Comparison of ENCODE assay signal across 9 cellular contexts in genomic region chrX:102835504-102836146, GRCh38.
DNase-seq lines count a peak whose midpoint lies in the region; ATAC-seq and TF ChIP-seq lines count a peak whose summit lies in the region.
"Had no signal": no experiment of that assay in that cellular context is flagged by ENCODE, and none has a peak within 500 bp of the region (broad histone marks: within the 10 kb centered on the region; RNA-seq: fewer than 3 reads in every experiment).

No MANE protein-coding gene starts in this region.

- no peaks in the 10 kb centered on the region for H3K79me2 ChIP-seq in KMS-11 (ENCODE audit: insufficient read depth, low read depth)

- H3K4me1 Mint-ChIP-seq in activated CD4-positive, alpha-beta memory T cell treated with anti-CD3 and anti-CD28 coated beads for 36 hours (ENCODE audit: low read depth) = no peaks in the 10 kb centered on the region
- no peaks in the 10 kb centered on the region for H3K4me1 Mint-ChIP-seq in activated CD4-positive, alpha-beta memory T cell treated with anti-CD3 and anti-CD28 coated beads, Interleukin-2, amount 10 ng/mL, durations not matched to agents 7 days and 5 days
- peaks cover 7% of the 10 kb centered on the region for H3K4me1 Mint-ChIP-seq in brain
- H3K4me1 Mint-ChIP-seq in nephron = no peaks in the 10 kb centered on the region

- H3K9ac ChIP-seq in KMS-11 = no peak overlapping the region

- CTCF ChIA-PET in activated CD4-positive, alpha-beta memory T cell treated with anti-CD3 and anti-CD28 coated beads for 36 hours (lab: Charles Lee) = interaction anchor here (0.7 to 1.5 kb wide), 2 partner anchors 28 to 681 kb away, joined by 3 to 5 read pairs; no protein-coding TSS in a partner anchor
- CTCF ChIA-PET in activated CD4-positive, alpha-beta memory T cell treated with anti-CD3 and anti-CD28 coated beads, Interleukin-2, amount 10 ng/mL, durations not matched to agents 7 days and 5 days (lab: Charles Lee) = interaction anchor here (0.6 to 0.9 kb wide), 2 partner anchors 246 to 328 kb away, joined by 3 to 4 read pairs; no protein-coding TSS in a partner anchor

- intact Hi-C loops in activated CD4-positive, alpha-beta memory T cell treated with anti-CD3 and anti-CD28 coated beads for 36 hours (cut with micrococcal nuclease) = no loop called here

- H3K27me3 Mint-ChIP-seq in activated CD4-positive, alpha-beta memory T cell treated with anti-CD3 and anti-CD28 coated beads for 36 hours = no peaks in the 10 kb centered on the region
- H3K27me3 Mint-ChIP-seq in activated CD4-positive, alpha-beta memory T cell treated with anti-CD3 and anti-CD28 coated beads, Interleukin-2, amount 10 ng/mL, durations not matched to agents 7 days and 5 days = no peaks in the 10 kb centered on the region
- H3K27me3 Mint-ChIP-seq in brain = no peaks in the 10 kb centered on the region
- H3K27me3 Mint-ChIP-seq in nephron (ENCODE audit: low read depth) = no peaks in the 10 kb centered on the region

- H3K36me3 Mint-ChIP-seq in activated CD4-positive, alpha-beta memory T cell treated with anti-CD3 and anti-CD28 coated beads for 36 hours = no peaks in the 10 kb centered on the region
- H3K36me3 Mint-ChIP-seq in activated CD4-positive, alpha-beta memory T cell treated with anti-CD3 and anti-CD28 coated beads, Interleukin-2, amount 10 ng/mL, durations not matched to agents 7 days and 5 days (ENCODE audit: low read depth) = no peaks in the 10 kb centered on the region
- H3K36me3 Mint-ChIP-seq in brain (no peaks in the 10 kb centered on the region), nephron (ENCODE audit: low read depth) (peaks cover 6% of the 10 kb centered on the region)

- H2AFZ ChIP-seq in KMS-11 (ENCODE audit: low read depth) = no peak overlapping the region

- POLR2A ChIA-PET in activated CD4-positive, alpha-beta memory T cell treated with anti-CD3 and anti-CD28 coated beads for 36 hours (lab: Charles Lee) = no interaction called here
- POLR2A ChIA-PET in activated CD4-positive, alpha-beta memory T cell treated with anti-CD3 and anti-CD28 coated beads, Interleukin-2, amount 10 ng/mL, durations not matched to agents 7 days and 5 days (lab: Charles Lee) = no interaction called here

- peak; percentile 15 for DNase-seq in activated CD4-positive, alpha-beta memory T cell treated with anti-CD3 and anti-CD28 coated beads for 36 hours
- no peak for DNase-seq in activated CD4-positive, alpha-beta memory T cell treated with anti-CD3 and anti-CD28 coated beads, Interleukin-2, amount 10 ng/mL, durations not matched to agents 7 days and 5 days
- no peak for DNase-seq in NCI-H187 (lab: John Stamatoyannopoulos, UW)

- peak; percentile 64 for TF ChIP-seq CTCF in KMS-11 (conservative IDR thresholded peaks at IDR 0.05; ENCODE audit: low read depth, low read length)
- peak; percentile 29 to 61 for TF ChIP-seq CTCF in brain (conservative IDR thresholded peaks at IDR 0.05)
- TF ChIP-seq CTCF in nephron (IDR thresholded peaks at IDR 0.05; ENCODE audit: unreplicated experiment in 3 of 3) = peak; percentile 27 to 47 (median 45)

- H3K36me3 ChIP-seq in KMS-11 (ENCODE audit: insufficient read depth) = no peaks in the 10 kb centered on the region

- H3K4me2 ChIP-seq in KMS-11 = no peak overlapping the region

- no peaks in the 10 kb centered on the region for H3K4me1 ChIP-seq in KMS-11 (ENCODE audit: low read depth, poor library complexity, severe bottlenecking)

- H3K27me3 ChIP-seq in KMS-11 (ENCODE audit: insufficient read depth, low read depth) = no peaks in the 10 kb centered on the region

- no peak overlapping the region for H3K27ac ChIP-seq in KMS-11

- no peak overlapping the region for H3K4me3 Mint-ChIP-seq in activated CD4-positive, alpha-beta memory T cell treated with anti-CD3 and anti-CD28 coated beads for 36 hours
- no peak overlapping the region for H3K4me3 Mint-ChIP-seq in activated CD4-positive, alpha-beta memory T cell treated with anti-CD3 and anti-CD28 coated beads, Interleukin-2, amount 10 ng/mL, durations not matched to agents 7 days and 5 days
- H3K4me3 Mint-ChIP-seq in brain (no peak overlapping the region), nephron (no peak overlapping the region)
- H3K4me3 Mint-ChIP-seq: activated T-cell treated with anti-CD3 and anti-CD28 coated beads, Interleukin-2, amount 50 U/mL, for 72 hours had no signal

- H3K27ac Mint-ChIP-seq in activated CD4-positive, alpha-beta memory T cell treated with anti-CD3 and anti-CD28 coated beads for 36 hours = no peak overlapping the region
- no peak overlapping the region for H3K27ac Mint-ChIP-seq in activated CD4-positive, alpha-beta memory T cell treated with anti-CD3 and anti-CD28 coated beads, Interleukin-2, amount 10 ng/mL, durations not matched to agents 7 days and 5 days
- peak overlapping the region in 1 of 5 experiments; percentile 69 for H3K27ac Mint-ChIP-seq in brain
- H3K27ac Mint-ChIP-seq in nephron = no peak overlapping the region
- H3K27ac Mint-ChIP-seq: activated T-cell treated with anti-CD3 and anti-CD28 coated beads, Interleukin-2, amount 50 U/mL, for 72 hours had no signal

- no peak overlapping the region for H3K4me3 ChIP-seq in KMS-11 (IDR thresholded peaks at IDR 0.05; ENCODE audit: insufficient read depth, low read depth, low read length)

- no peak for ATAC-seq in activated CD4-positive, CD25-positive, alpha-beta regulatory T cell treated with anti-CD3 and anti-CD28 coated beads, Interleukin-2, amount 50 U/mL, for 24 hours
- no peak for ATAC-seq in GM19452 (IDR thresholded peaks at IDR 0.05; ENCODE audit: unreplicated experiment)
- ATAC-seq: activated T-cell treated with anti-CD3 and anti-CD28 coated beads, Interleukin-2, amount 50 U/mL, for 72 hours had no signal

- no peaks in the 10 kb centered on the region for H4K20me1 ChIP-seq in KMS-11 (ENCODE audit: insufficient read depth)

- no peaks in the 10 kb centered on the region for H3K9me3 Mint-ChIP-seq in activated CD4-positive, alpha-beta memory T cell treated with anti-CD3 and anti-CD28 coated beads for 36 hours
- no peaks in the 10 kb centered on the region for H3K9me3 Mint-ChIP-seq in activated CD4-positive, alpha-beta memory T cell treated with anti-CD3 and anti-CD28 coated beads, Interleukin-2, amount 10 ng/mL, durations not matched to agents 7 days and 5 days
- no peaks in the 10 kb centered on the region for H3K9me3 Mint-ChIP-seq in brain
- H3K9me3 Mint-ChIP-seq in nephron = no peaks in the 10 kb centered on the region
- H3K9me3 Mint-ChIP-seq: activated T-cell treated with anti-CD3 and anti-CD28 coated beads, Interleukin-2, amount 50 U/mL, for 72 hours had no signal
